Comparison of ENCODE assay signal across 8 cellular contexts in genomic region chr7:35537067-35538023, GRCh38.
A peak's percentile ranks its signal among the peaks of the same experiment; 100 is the strongest.
DNase-seq lines count a peak whose midpoint lies in the region; ATAC-seq lines count a peak whose summit lies in the region.

No MANE protein-coding gene starts in this region.

- CTCF ChIA-PET in activated CD8-positive, alpha-beta T cell treated with anti-CD3 and anti-CD28 coated beads, Interleukin-2, amount 10 ng/mL, durations not matched to agents 7 days and 5 days (lab: Charles Lee) = interaction anchor here (0.6 to 2.5 kb wide), 7 partner anchors 8 to 232 kb away, joined by 3 to 7 read pairs (median 4); no protein-coding TSS in a partner anchor

- no peak overlapping the region for H3K27ac Mint-ChIP-seq in CD4-positive, CD25-positive, alpha-beta regulatory T cell
- no peak overlapping the region for H3K27ac Mint-ChIP-seq in activated CD8-positive, alpha-beta T cell treated with anti-CD3 and anti-CD28 coated beads, Interleukin-2, amount 10 ng/mL, durations not matched to agents 7 days and 5 days

- H3K9me3 Mint-ChIP-seq in CD4-positive, CD25-positive, alpha-beta regulatory T cell = peaks cover 0 to 2% (median 0%) of the 10 kb centered on the region in 7 donors
- H3K9me3 Mint-ChIP-seq in activated CD8-positive, alpha-beta T cell treated with anti-CD3 and anti-CD28 coated beads, Interleukin-2, amount 10 ng/mL, durations not matched to agents 7 days and 5 days (ENCODE audit: insufficient read depth) = no peaks in the 10 kb centered on the region

- DNase-seq in CD4-positive, CD25-positive, alpha-beta regulatory T cell = peak; percentile 54 to 74 (median 71)
- peak; percentile 79 for DNase-seq in NCI-H69 (lab: John Stamatoyannopoulos, UW)
- DNase-seq in activated CD8-positive, alpha-beta T cell treated with anti-CD3 and anti-CD28 coated beads, Interleukin-2, amount 10 ng/mL, durations not matched to agents 7 days and 5 days = peak; percentile 83
- peak; percentile 82 for DNase-seq in medulla oblongata (ENCODE audit: extremely low spot score)
- DNase-seq in stimulated activated CD8-positive, alpha-beta memory T cell treated with anti-CD3 and anti-CD28 coated beads, Interleukin-12 subunit alpha, Interleukin-12 subunit beta, amount 100 ng/mL, for 1 hour (ENCODE audit: low read depth) = peak; percentile 63

- peaks cover 0 to 9% (median 3%) of the 10 kb centered on the region in 4 donors for H3K4me1 Mint-ChIP-seq in CD4-positive, CD25-positive, alpha-beta regulatory T cell
- H3K4me1 Mint-ChIP-seq in activated CD8-positive, alpha-beta T cell treated with anti-CD3 and anti-CD28 coated beads, Interleukin-2, amount 10 ng/mL, durations not matched to agents 7 days and 5 days (ENCODE audit: low read depth) = peaks cover 4% of the 10 kb centered on the region

- H3K36me3 ChIP-seq in CD4-positive, CD25-positive, alpha-beta regulatory T cell (ENCODE audit: control insufficient read depth, insufficient read depth, low read length) = no peaks in the 10 kb centered on the region
- H3K36me3 ChIP-seq in ectodermal cell (ENCODE audit: control insufficient read depth, insufficient read depth, low read length) = no peaks in the 10 kb centered on the region

- peak overlapping the region; percentile 23 to 86 (median 82) for H3K4me3 Mint-ChIP-seq in CD4-positive, CD25-positive, alpha-beta regulatory T cell
- H3K4me3 Mint-ChIP-seq in activated CD8-positive, alpha-beta T cell treated with anti-CD3 and anti-CD28 coated beads, Interleukin-2, amount 10 ng/mL, durations not matched to agents 7 days and 5 days = peak overlapping the region; percentile 66

- H3K27me3 ChIP-seq in CD4-positive, CD25-positive, alpha-beta regulatory T cell (ENCODE audit: control insufficient read depth, insufficient read depth, low read length) = peaks cover 4% of the 10 kb centered on the region
- peaks cover 18% of the 10 kb centered on the region for H3K27me3 ChIP-seq in ectodermal cell (ENCODE audit: control insufficient read depth, insufficient read depth, low read length, poor library complexity, severe bottlenecking)

- H3K9me3 ChIP-seq in CD4-positive, CD25-positive, alpha-beta regulatory T cell (ENCODE audit: control insufficient read depth in 2 of 2, low read length in 2 of 2) = no peaks in the 10 kb centered on the region
- no peaks in the 10 kb centered on the region for H3K9me3 ChIP-seq in ectodermal cell (ENCODE audit: control insufficient read depth, low read length)

- POLR2A ChIA-PET in activated CD8-positive, alpha-beta T cell treated with anti-CD3 and anti-CD28 coated beads, Interleukin-2, amount 10 ng/mL, durations not matched to agents 7 days and 5 days (lab: Charles Lee) = no interaction called here

- WGBS in ectodermal cell, 2 experiments = 10% methylated on average over 43 of the region's 43 CpGs

- no peak overlapping the region for H3K4me3 ChIP-seq in CD4-positive, CD25-positive, alpha-beta regulatory T cell (ENCODE audit: low read depth, low read length)
- peak overlapping the region; percentile 27 for H3K4me3 ChIP-seq in ectodermal cell (ENCODE audit: insufficient read depth, low read depth, low read length)

- no peak overlapping the region for H3K27ac ChIP-seq in CD4-positive, CD25-positive, alpha-beta regulatory T cell (ENCODE audit: insufficient read depth, low read length, poor library complexity, severe bottlenecking)
- H3K27ac ChIP-seq in ectodermal cell (ENCODE audit: insufficient read depth, low read depth, low read length, poor library complexity, severe bottlenecking) = no peak overlapping the region

- peak; percentile 94 to 97 for ATAC-seq in CD4-positive, CD25-positive, alpha-beta regulatory T cell (ENCODE audit: low read depth in 2 of 2)
- ATAC-seq in GM19372 (IDR thresholded peaks at IDR 0.05; ENCODE audit: low read depth, unreplicated experiment) = peak; percentile 99
- ATAC-seq in HG03460 (IDR thresholded peaks at IDR 0.05; ENCODE audit: unreplicated experiment) = peak; percentile 92
- ATAC-seq in activated CD8-positive, alpha-beta T cell treated with anti-CD3 and anti-CD28 coated beads, Interleukin-2, amount 10 ng/mL, durations not matched to agents 7 days and 5 days = peak; percentile 100

- peaks cover 3% of the 10 kb centered on the region for H3K4me1 ChIP-seq in CD4-positive, CD25-positive, alpha-beta regulatory T cell (ENCODE audit: control insufficient read depth, insufficient read depth, low read length, poor library complexity, severe bottlenecking)
- H3K4me1 ChIP-seq in ectodermal cell (ENCODE audit: control insufficient read depth, insufficient read depth, low read length) = peaks cover 3% of the 10 kb centered on the region

- H3K36me3 Mint-ChIP-seq in CD4-positive, CD25-positive, alpha-beta regulatory T cell = no peaks in the 10 kb centered on the region
- H3K36me3 Mint-ChIP-seq in activated CD8-positive, alpha-beta T cell treated with anti-CD3 and anti-CD28 coated beads, Interleukin-2, amount 10 ng/mL, durations not matched to agents 7 days and 5 days (ENCODE audit: low read depth) = no peaks in the 10 kb centered on the region

- peaks cover 27% of the 10 kb centered on the region for H3K27me3 Mint-ChIP-seq in CD4-positive, CD25-positive, alpha-beta regulatory T cell
- peaks cover 13% of the 10 kb centered on the region for H3K27me3 Mint-ChIP-seq in activated CD8-positive, alpha-beta T cell treated with anti-CD3 and anti-CD28 coated beads, Interleukin-2, amount 10 ng/mL, durations not matched to agents 7 days and 5 days (ENCODE audit: low read depth)
